22 cellular contexts compared by ENCODE assay signal in genomic region chr6:3017304-3017703, GRCh38.
"Had no signal": no experiment of that assay in that cellular context is flagged by ENCODE, and none has a peak within 500 bp of the region (broad histone marks: within the 10 kb centered on the region; RNA-seq: fewer than 3 reads in every experiment).

No MANE protein-coding gene starts in this region.

- H3K36me3 ChIP-seq: SJCRH30 had no signal

- H3K9me3 ChIP-seq: SJCRH30, SK-N-SH had no signal

- H3K4me1 ChIP-seq: SJCRH30 had no signal

- H3K27ac ChIP-seq: brain microvascular endothelial cell, cardiac muscle cell, SJCRH30 had no signal

- DNase-seq: activated CD4-positive, alpha-beta T cell treated with anti-CD3 and anti-CD28 coated beads for 48 hours; activated CD4-positive, alpha-beta T cell treated with anti-CD3 and anti-CD28 coated beads, Interleukin-2, amount 50 U/mL, for 48 hours; activated CD8-positive, alpha-beta memory T cell treated with anti-CD3 and anti-CD28 coated beads, Interleukin-2, amount 10 ng/mL, durations not matched to agents 7 days and 5 days; activated gamma-delta T cell; activated naive CD4-positive, alpha-beta T cell treated with anti-CD3 and anti-CD28 coated beads for 36 hours; activated T-cell treated with anti-CD3 and anti-CD28 coated beads, Interleukin-2, amount 50 U/mL, for 48 hours; amygdala; brain microvascular endothelial cell; cerebellar nuclear complex; Kasumi-1; KBM-7; NCI-H1105 treated with DMSO at 0.1 percent for 48 hours; NCI-H1436 treated with DMSO at 0.1 percent for 48 hours; NCI-H187 treated with DMSO at 0.1 percent for 48 hours; NCI-H2081 treated with DMSO at 0.1 percent for 48 hours; NCI-H446 treated with DMSO at 0.1 percent for 48 hours; NCI-H524 treated with DMSO at 0.1 percent for 48 hours; NCI-H82; Right ventricle myocardium superior; SJCRH30; SK-N-SH had no signal

- H3K9ac ChIP-seq: SK-N-SH had no signal

- H3K4me3 ChIP-seq: cardiac muscle cell, SJCRH30 had no signal

- H3K27me3 ChIP-seq: brain microvascular endothelial cell, cardiac muscle cell, SJCRH30 had no signal

- H3K4me2 ChIP-seq: SK-N-SH had no signal
